Comparison of ENCODE assay signal across 14 cellular contexts in genomic region chr4:25810016-25810415, GRCh38. TPM values are rescaled to one million over a fixed set of nuclear protein-coding genes. Genes with fewer than 3 reads are reported as not detected.
A peak's percentile ranks its signal among the peaks of the same experiment; 100 is the strongest.
DNase-seq lines count a peak whose midpoint lies in the region; ATAC-seq and TF ChIP-seq lines count a peak whose summit lies in the region.
"Had no signal": no experiment of that assay in that cellular context is flagged by ENCODE, and none has a peak within 500 bp of the region (broad histone marks: within the 10 kb centered on the region; RNA-seq: fewer than 3 reads in every experiment).

No MANE protein-coding gene starts in this region.

- peak overlapping the region; percentile 69 for H3K27ac Mint-ChIP-seq in stimulated activated naive B cell treated with anti-CD40 and anti-IgM and Interleukin-4, amounts not matched to agents 10 μg/mL and 1 μg/mL and 100 μg/mL, for 72 hours
- no peak overlapping the region for H3K27ac Mint-ChIP-seq in HFFc6

- DNase-seq in NCI-H69 (lab: John Stamatoyannopoulos, UW) = peak; percentile 31
- DNase-seq in cerebellar nuclear complex (lab: John Stamatoyannopoulos, UW) = peak; percentile 81 to 86
- no peak for DNase-seq in mesenchymal stem cell
- DNase-seq in stimulated activated naive B cell treated with anti-CD40 and anti-IgM and Interleukin-4, amounts not matched to agents 10 μg/mL and 1 μg/mL and 100 μg/mL, for 72 hours = no peak
- DNase-seq in Kasumi-1 (lab: John Stamatoyannopoulos, UW) = no peak
- DNase-seq in HFFc6 = no peak
- DNase-seq: MM.1S, NCI-H1092 treated with DMSO at 0.1 percent for 48 hours, NCI-H1694 treated with DMSO at 0.1 percent for 48 hours, NCI-H510A, NCI-H82, PC-3, RPMI8226 had no signal

- H3K9ac ChIP-seq in mesenchymal stem cell (ENCODE audit: low read length) = no peak overlapping the region

- no peak overlapping the region for H2BK5ac ChIP-seq in mesenchymal stem cell (ENCODE audit: low read depth, low read length, poor library complexity, severe bottlenecking)

- no peaks in the 10 kb centered on the region for H3K27me3 ChIP-seq in mesenchymal stem cell (ENCODE audit: control insufficient read depth in 1 of 2, insufficient read depth in 1 of 2, low read length in 2 of 2)

- no peaks in the 10 kb centered on the region for H3K27me3 Mint-ChIP-seq in stimulated activated naive B cell treated with anti-CD40 and anti-IgM and Interleukin-4, amounts not matched to agents 10 μg/mL and 1 μg/mL and 100 μg/mL, for 72 hours
- no peaks in the 10 kb centered on the region for H3K27me3 Mint-ChIP-seq in HFFc6 (ENCODE audit: insufficient read depth)

- peaks cover 50 to 65% of the 10 kb centered on the region in 2 donors for H3K36me3 Mint-ChIP-seq in stimulated activated naive B cell treated with anti-CD40 and anti-IgM and Interleukin-4, amounts not matched to agents 10 μg/mL and 1 μg/mL and 100 μg/mL, for 72 hours
- H3K36me3 Mint-ChIP-seq in HFFc6 (ENCODE audit: low read depth) = peaks cover 10% of the 10 kb centered on the region

- no peak for TF ChIP-seq CTCF in HFFc6 (IDR thresholded peaks at IDR 0.05)

- no peak overlapping the region for H3K4ac ChIP-seq in mesenchymal stem cell (ENCODE audit: low read depth in 1 of 2, low read length in 2 of 2)

- 93% methylated on average over 1 of the region's 5 CpGs for WGBS in mesenchymal stem cell

- H3K4me3 ChIP-seq in mesenchymal stem cell (ENCODE audit: insufficient read depth in 1 of 2, low read depth in 1 of 2, low read length in 2 of 2) = no peak overlapping the region

- no peak overlapping the region for H3K27ac ChIP-seq in mesenchymal stem cell (ENCODE audit: low read length, poor library complexity, severe bottlenecking)

- H2BK120ac ChIP-seq in mesenchymal stem cell (ENCODE audit: low read depth, low read length) = no peak overlapping the region

- no peak overlapping the region for H3K18ac ChIP-seq in mesenchymal stem cell (ENCODE audit: low read depth in 1 of 2, low read length in 2 of 2)

- H2AK5ac ChIP-seq in mesenchymal stem cell (ENCODE audit: low read length, severe bottlenecking) = peak overlapping the region; percentile 57

- H4K91ac ChIP-seq in mesenchymal stem cell (ENCODE audit: low read length) = no peak overlapping the region

- no peaks in the 10 kb centered on the region for H3K36me3 ChIP-seq in mesenchymal stem cell (ENCODE audit: control insufficient read depth in 1 of 2, insufficient read depth in 2 of 2, low read depth in 1 of 2, low read length in 2 of 2)

- H3K4me1 Mint-ChIP-seq in stimulated activated naive B cell treated with anti-CD40 and anti-IgM and Interleukin-4, amounts not matched to agents 10 μg/mL and 1 μg/mL and 100 μg/mL, for 72 hours = peaks cover 0 to 5% of the 10 kb centered on the region in 2 donors
- peaks cover 43% of the 10 kb centered on the region for H3K4me1 Mint-ChIP-seq in HFFc6 (ENCODE audit: low read depth)

- no peak overlapping the region for H2BK12ac ChIP-seq in mesenchymal stem cell (ENCODE audit: low read length in 2 of 2)

- H3K23ac ChIP-seq in mesenchymal stem cell (ENCODE audit: low read length in 2 of 2) = no peak overlapping the region

- no peak overlapping the region for H2BK15ac ChIP-seq in mesenchymal stem cell (ENCODE audit: low read depth, poor library complexity, severe bottlenecking)

- no peak overlapping the region for H3K4me3 Mint-ChIP-seq in stimulated activated naive B cell treated with anti-CD40 and anti-IgM and Interleukin-4, amounts not matched to agents 10 μg/mL and 1 μg/mL and 100 μg/mL, for 72 hours
- H3K4me3 Mint-ChIP-seq in HFFc6 = no peak overlapping the region

- H3K14ac ChIP-seq in mesenchymal stem cell (ENCODE audit: low read length in 2 of 2) = no peak overlapping the region

- H3K9me3 ChIP-seq in mesenchymal stem cell (ENCODE audit: control insufficient read depth, low read length) = no peaks in the 10 kb centered on the region

- peaks cover 21% of the 10 kb centered on the region for H3K4me1 ChIP-seq in mesenchymal stem cell (ENCODE audit: control insufficient read depth, insufficient read depth, low read depth, low read length)

- H3K79me1 ChIP-seq in mesenchymal stem cell (replicated peaks; ENCODE audit: low read length, poor library complexity, severe bottlenecking) = no peaks in the 10 kb centered on the region

- no peak overlapping the region for H4K8ac ChIP-seq in mesenchymal stem cell (ENCODE audit: low read length)

- H3K4me2 ChIP-seq in mesenchymal stem cell (ENCODE audit: low read length, poor library complexity, severe bottlenecking) = no peak overlapping the region

- H3K9me3 Mint-ChIP-seq in stimulated activated naive B cell treated with anti-CD40 and anti-IgM and Interleukin-4, amounts not matched to agents 10 μg/mL and 1 μg/mL and 100 μg/mL, for 72 hours = no peaks in the 10 kb centered on the region
- no peaks in the 10 kb centered on the region for H3K9me3 Mint-ChIP-seq in HFFc6

- no peak for ATAC-seq in stimulated activated naive B cell treated with anti-CD40 and anti-IgM and Interleukin-4, amounts not matched to agents 10 μg/mL and 1 μg/mL and 100 μg/mL, for 72 hours (replicated peaks)
- no peak for ATAC-seq in HG03457 (IDR thresholded peaks at IDR 0.05; ENCODE audit: unreplicated experiment)
- ATAC-seq: PC-3 had no signal

- H2AFZ ChIP-seq in mesenchymal stem cell (ENCODE audit: low read depth, low read length) = no peak overlapping the region

RNA-seq across cellular contexts. Expression of gene SEL1L3, which starts 52.8 kb away (rescaled TPM):
- 27.4 TPM for polyA plus RNA-seq in mesenchymal stem cell (2013, experiment 1 of 2)
- polyA plus RNA-seq in mesenchymal stem cell (2013, experiment 2 of 2) = 25.2 TPM
- 10 to 100 TPM; 24.5 to 35.4 (median 31.1) TPM for total RNA-seq in HFFc6 (2021; fragmentation: NEBNext Ultra II Directional; extraction: Animal tissue kit (Norgen Biotek cat#: 25700))

Comparison
In these comparisons a context has a peak if more than half of its experiments do, and no peak if none do; other contexts are left out.
1. DNase-seq: peak in NCI-H69 (single experiment) and cerebellar nuclear complex (2 of 2); none in mesenchymal stem cell (single experiment), stimulated activated naive B cell treated with anti-CD40 and anti-IgM and Interleukin-4, amounts not matched to agents 10 μg/mL and 1 μg/mL and 100 μg/mL, for 72 hours (single experiment), Kasumi-1 (0 of 2) and HFFc6 (single experiment).